26 cellular contexts compared by ENCODE assay signal in the genomic region with DNA sequence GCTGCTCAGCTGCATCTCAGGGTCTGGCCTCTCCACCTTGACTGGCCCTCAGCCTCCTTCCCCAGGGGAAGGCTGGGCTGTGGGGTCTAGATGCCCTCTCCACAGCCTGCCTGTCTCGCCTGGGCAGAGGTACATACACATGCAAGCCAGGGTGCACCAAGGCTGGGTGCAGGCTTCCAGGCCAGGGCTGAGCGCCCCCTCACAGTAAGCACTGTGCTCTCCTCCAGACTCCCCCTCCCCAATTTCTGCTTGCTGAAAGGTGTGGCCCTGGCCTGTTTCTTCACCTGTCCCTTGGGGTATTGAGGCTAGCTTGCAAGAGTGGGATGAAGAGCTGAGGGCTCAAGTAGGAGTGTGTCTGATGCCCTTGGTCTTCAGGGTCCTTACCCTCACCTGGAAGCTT. TPM values are rescaled to one million over a fixed set of nuclear protein-coding genes. Genes with fewer than 3 reads are reported as not detected.
DNase-seq lines count a peak whose midpoint lies in the region; ATAC-seq, FAIRE-seq and TF ChIP-seq lines count a peak whose summit lies in the region.
"Had no signal": no experiment of that assay in that cellular context is flagged by ENCODE, and none has a peak within 500 bp of the region (broad histone marks: within the 10 kb centered on the region; RNA-seq: fewer than 3 reads in every experiment).

No MANE protein-coding gene starts in this region.

- no peak overlapping the region for H3K4me3 Mint-ChIP-seq in CD4-positive, alpha-beta T cell
- H3K4me3 Mint-ChIP-seq in astrocyte (ENCODE audit: unreplicated experiment) = no peak overlapping the region
- no peak overlapping the region for H3K4me3 Mint-ChIP-seq in naive thymus-derived CD4-positive, alpha-beta T cell
- H3K4me3 Mint-ChIP-seq: mesothelial cell of epicardium, nephron progenitor cell had no signal

- CTCF ChIA-PET in CD4-positive, alpha-beta T cell (lab: Charles Lee) = interaction anchor here (1.0 to 2.7 kb wide), 2 partner anchors 16 to 48 kb away, joined by 3 to 11 read pairs; no protein-coding TSS in a partner anchor
- CTCF ChIA-PET in naive thymus-derived CD4-positive, alpha-beta T cell (lab: Charles Lee) = interaction anchor here (0.9 to 16.0 kb wide), 2 partner anchors 47 to 154 kb away, joined by 4 to 205 read pairs; no protein-coding TSS in a partner anchor

- no peaks in the 10 kb centered on the region for H3K27me3 Mint-ChIP-seq in CD4-positive, alpha-beta T cell
- H3K27me3 Mint-ChIP-seq in astrocyte (ENCODE audit: low read depth, unreplicated experiment) = no peaks in the 10 kb centered on the region
- H3K27me3 Mint-ChIP-seq in naive thymus-derived CD4-positive, alpha-beta T cell = no peaks in the 10 kb centered on the region

- no peak for FAIRE-seq in astrocyte (lab: Jason Lieb, UNC)
- FAIRE-seq: bronchial epithelial cell, H54 had no signal

- peaks cover 9% of the 10 kb centered on the region for H4K20me1 ChIP-seq in astrocyte (ENCODE audit: insufficient read depth, low read length)

- H3K4me1 Mint-ChIP-seq in CD4-positive, alpha-beta T cell (ENCODE audit: low read depth) = no peaks in the 10 kb centered on the region
- H3K4me1 Mint-ChIP-seq in astrocyte (ENCODE audit: low read depth, unreplicated experiment) = peaks cover 15% of the 10 kb centered on the region
- H3K4me1 Mint-ChIP-seq in naive thymus-derived CD4-positive, alpha-beta T cell = peaks cover 0 to 9% (median 0%) of the 10 kb centered on the region in 7 donors
- H3K4me1 Mint-ChIP-seq: mesothelial cell of epicardium had no signal

- no peaks in the 10 kb centered on the region for H3K36me3 ChIP-seq in astrocyte (ENCODE audit: insufficient read depth, low read length)
- H3K36me3 ChIP-seq in naive thymus-derived CD4-positive, alpha-beta T cell (ENCODE audit: control insufficient read depth in 2 of 3, insufficient read depth in 3 of 3, low read length in 3 of 3) = peaks cover 0 to 29% (median 3%) of the 10 kb centered on the region in 3 experiments
- H3K36me3 ChIP-seq: Peyer's patch, prostate gland, thyroid gland had no signal

- H3K27ac Mint-ChIP-seq in CD4-positive, alpha-beta T cell = peak overlapping the region; percentile 64
- no peak overlapping the region for H3K27ac Mint-ChIP-seq in astrocyte (ENCODE audit: unreplicated experiment)
- H3K27ac Mint-ChIP-seq in naive thymus-derived CD4-positive, alpha-beta T cell = peak overlapping the region in 3 of 9 donors; percentile 11 to 87 (median 51)

- H3K27me3 ChIP-seq in CD4-positive, alpha-beta T cell (ENCODE audit: control insufficient read depth, insufficient read depth, low read length) = no peaks in the 10 kb centered on the region
- no peaks in the 10 kb centered on the region for H3K27me3 ChIP-seq in astrocyte (ENCODE audit: insufficient read depth, low read length)
- no peaks in the 10 kb centered on the region for H3K27me3 ChIP-seq in naive thymus-derived CD4-positive, alpha-beta T cell (ENCODE audit: control insufficient read depth in 2 of 2, insufficient read depth in 2 of 2, low read length in 2 of 2)
- H3K27me3 ChIP-seq: Peyer's patch, thyroid gland had no signal

- H2AFZ ChIP-seq in astrocyte (ENCODE audit: low read depth, low read length) = no peak overlapping the region

- H3K36me3 Mint-ChIP-seq in CD4-positive, alpha-beta T cell (ENCODE audit: low read depth) = peaks cover 44% of the 10 kb centered on the region
- peaks cover 2% of the 10 kb centered on the region for H3K36me3 Mint-ChIP-seq in astrocyte (ENCODE audit: low read depth, unreplicated experiment)
- peaks cover 0 to 4% (median 0%) of the 10 kb centered on the region in 5 donors for H3K36me3 Mint-ChIP-seq in naive thymus-derived CD4-positive, alpha-beta T cell
- H3K36me3 Mint-ChIP-seq: mesothelial cell of epicardium had no signal

- no peak overlapping the region for H3K9ac ChIP-seq in astrocyte (ENCODE audit: low read length)

- intact Hi-C loops in CD4-positive, alpha-beta T cell (cut with DNase I, micrococcal nuclease) = loop anchor here in 1 of 2 experiments (10.0 kb wide), 1 partner anchor 94 kb away; a partner anchor contains a TSS
- intact Hi-C loops in naive thymus-derived CD4-positive, alpha-beta T cell (cut with micrococcal nuclease) = no loop called here

- peaks cover 15% of the 10 kb centered on the region for H3K4me1 ChIP-seq in astrocyte (ENCODE audit: insufficient read depth, low read length)
- H3K4me1 ChIP-seq in naive thymus-derived CD4-positive, alpha-beta T cell (ENCODE audit: control insufficient read depth in 2 of 2, insufficient read depth in 2 of 2, low read length in 2 of 2) = no peaks in the 10 kb centered on the region
- H3K4me1 ChIP-seq: Caco-2, Peyer's patch, prostate gland, thyroid gland had no signal

- DNase-seq in NCI-H82 (lab: John Stamatoyannopoulos, UW) (peak; percentile 11), NCI-H82 treated with DMSO at 0.1 percent for 48 hours (lab: John Stamatoyannopoulos, UW; ENCODE audit: unreplicated experiment) (no peak), astrocyte (ENCODE audit: low read depth) (no peak), GOT3 (lab: John Stamatoyannopoulos, UW) (no peak), NCI-H510A treated with DMSO at 0.1 percent for 48 hours (lab: John Stamatoyannopoulos, UW) (no peak)
- DNase-seq in CD4-positive, alpha-beta T cell = no peak
- DNase-seq in naive thymus-derived CD4-positive, alpha-beta T cell = no peak
- DNase-seq: activated CD4-positive, alpha-beta T cell treated with anti-CD3 and anti-CD28 coated beads, Interleukin-2, amount 50 U/mL, for 48 hours; activated naive CD4-positive, alpha-beta T cell treated with Interleukin-2 at 50 U/mL for 16 hours; amniotic stem cell; NCI-H1417; NCI-H446 treated with DMSO at 0.1 percent for 48 hours; nephron progenitor cell; stimulated activated CD4-positive, alpha-beta T cell treated with anti-CD3 and anti-CD28 coated beads, Interleukin-1b, Interleukin-23, amount 100 ng/mL, for 48 hours; thyroid gland had no signal

- no peak for TF ChIP-seq CTCF in CD4-positive, alpha-beta T cell (IDR thresholded peaks at IDR 0.05)
- TF ChIP-seq CTCF in astrocyte (IDR thresholded peaks at IDR 0.05; ENCODE audit: insufficient read depth, low read depth, low read length) = no peak

- no peaks in the 10 kb centered on the region for H3K79me2 ChIP-seq in astrocyte (ENCODE audit: insufficient read depth, low read length)

- no peaks in the 10 kb centered on the region for H3K9me3 ChIP-seq in CD4-positive, alpha-beta T cell (ENCODE audit: control insufficient read depth, low read length)
- H3K9me3 ChIP-seq in astrocyte (ENCODE audit: insufficient read depth, low read depth, low read length) = no peaks in the 10 kb centered on the region
- no peaks in the 10 kb centered on the region for H3K9me3 ChIP-seq in naive thymus-derived CD4-positive, alpha-beta T cell (ENCODE audit: control insufficient read depth in 2 of 3, low read length in 3 of 3)
- H3K9me3 ChIP-seq: Caco-2, Peyer's patch, prostate gland, thyroid gland had no signal

- peak overlapping the region; percentile 6 for H3K4me2 ChIP-seq in astrocyte (ENCODE audit: low read length)

- ATAC-seq in CD4-positive, alpha-beta T cell (ENCODE audit: poor library complexity) = no peak
- ATAC-seq in naive thymus-derived CD4-positive, alpha-beta T cell = peak; percentile 15
- ATAC-seq in HG03095 (IDR thresholded peaks at IDR 0.05; ENCODE audit: unreplicated experiment) = no peak

- POLR2A ChIA-PET in CD4-positive, alpha-beta T cell (lab: Charles Lee) = no interaction called here
- POLR2A ChIA-PET in naive thymus-derived CD4-positive, alpha-beta T cell (lab: Charles Lee) = no interaction called here

- H3K4me3 ChIP-seq in astrocyte (ENCODE audit: insufficient read depth, low read depth, low read length) = no peak overlapping the region
- no peak overlapping the region for H3K4me3 ChIP-seq in naive thymus-derived CD4-positive, alpha-beta T cell (ENCODE audit: low read length)
- H3K4me3 ChIP-seq: Peyer's patch, prostate gland, SK-N-MC, thyroid gland had no signal

- no peaks in the 10 kb centered on the region for H3K9me3 Mint-ChIP-seq in CD4-positive, alpha-beta T cell
- H3K9me3 Mint-ChIP-seq in astrocyte (ENCODE audit: unreplicated experiment) = no peaks in the 10 kb centered on the region
- H3K9me3 Mint-ChIP-seq in naive thymus-derived CD4-positive, alpha-beta T cell = peaks cover 0 to 1% (median 0%) of the 10 kb centered on the region in 11 donors
- H3K9me3 Mint-ChIP-seq: mesothelial cell of epicardium, nephron progenitor cell had no signal

- no peak overlapping the region for H3K27ac ChIP-seq in CD4-positive, alpha-beta T cell (ENCODE audit: low read depth, low read length)
- no peak overlapping the region for H3K27ac ChIP-seq in astrocyte (ENCODE audit: low read depth, low read length)
- H3K27ac ChIP-seq in naive thymus-derived CD4-positive, alpha-beta T cell (ENCODE audit: low read depth, low read length) = no peak overlapping the region
- H3K27ac ChIP-seq: 22Rv1, HL-60, Peyer's patch, prostate gland, SK-N-MC, thyroid gland, VCaP had no signal

RNA-seq across cellular contexts. Expression of a gene that starts 22.5 kb away (rescaled TPM):
- total RNA-seq in CD4-positive, alpha-beta T cell = 100 to 1,000 TPM; 107 to 114 TPM
- total RNA-seq in astrocyte = 3.6 and 5.2 TPM in 2 replicates
- total RNA-seq in naive thymus-derived CD4-positive, alpha-beta T cell = 100 to 1,000 TPM in 2 of 5 experiments, 10 to 100 TPM in 3; 11.9 to 275 (median 28.4) TPM
- 1 to 10 TPM; 2.0 to 6.4 TPM for polyA plus RNA-seq in naive thymus-derived CD4-positive, alpha-beta T cell
